ENCODE assay signal across 9 cellular contexts in the genomic region with DNA sequence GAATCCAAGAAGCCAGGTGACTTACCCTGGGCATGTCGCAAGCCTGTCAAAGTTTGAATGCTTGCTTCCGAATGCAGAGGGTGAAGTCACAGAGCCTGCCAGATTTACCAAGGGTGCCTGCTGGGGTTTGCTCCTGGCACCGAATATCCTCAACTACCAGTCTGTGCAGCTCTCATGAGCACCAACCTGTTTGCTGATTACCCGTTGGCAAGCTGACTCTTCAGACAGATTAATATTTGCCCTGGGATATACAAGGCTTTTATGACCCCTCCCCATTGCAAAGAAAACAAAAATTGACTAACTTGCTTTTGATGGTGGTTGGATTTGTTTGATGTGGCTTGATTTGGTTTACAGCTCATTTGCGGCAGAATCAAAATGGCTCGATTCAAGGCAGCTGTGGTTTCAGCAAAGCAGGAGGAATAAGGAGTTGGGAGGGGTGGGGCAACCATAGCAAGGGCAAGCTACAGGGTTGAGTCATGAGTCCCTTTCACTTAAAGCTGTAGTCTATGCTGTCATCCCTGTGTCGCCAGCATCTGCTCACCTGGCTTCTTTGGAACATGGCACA.
DNase-seq lines count a peak whose midpoint lies in the region; ATAC-seq and TF ChIP-seq lines count a peak whose summit lies in the region.
"Had no signal": no experiment of that assay in that cellular context is flagged by ENCODE, and none has a peak within 500 bp of the region (broad histone marks: within the 10 kb centered on the region; RNA-seq: fewer than 3 reads in every experiment).

No MANE protein-coding gene starts in this region.

- H3K36me3 Mint-ChIP-seq in type B pancreatic cell, result no peaks in the 10 kb centered on the region

- TF ChIP-seq CTCF in type B pancreatic cell (conservative IDR thresholded peaks at IDR 0.05), result no peak

- H3K4me1 Mint-ChIP-seq in type B pancreatic cell (ENCODE audit: unreplicated experiment), result no peaks in the 10 kb centered on the region

- H3K4me3 Mint-ChIP-seq in type B pancreatic cell, result no peak overlapping the region

- peaks cover 4% of the 10 kb centered on the region for H3K9me3 Mint-ChIP-seq in type B pancreatic cell

- peak; percentile 94 for ATAC-seq in stimulated activated naive CD8-positive, alpha-beta T cell treated with anti-CD3 and anti-CD28 coated beads, Interleukin-15, Interleukin-2, amounts not matched to agents 100 U/mL and 50 U/mL, for 24 hours
- ATAC-seq in HG03135 (IDR thresholded peaks at IDR 0.05; ENCODE audit: unreplicated experiment), result no peak

- H3K27me3 Mint-ChIP-seq in type B pancreatic cell, result no peaks in the 10 kb centered on the region

- peak; percentile 95 for DNase-seq in Jurkat, Clone E6-1 (ENCODE audit: low read depth, low spot score)
- DNase-seq in activated CD8-positive, alpha-beta memory T cell treated with anti-CD3 and anti-CD28 coated beads, Interleukin-2, amount 50 U/mL, for 4 hours, result peak; percentile 27
- DNase-seq in hepatic stellate cell (ENCODE audit: low spot score) (peak; percentile 11), type B pancreatic cell (ENCODE audit: extremely low spot score, unreplicated experiment) (no peak), NCI-H2171 treated with DMSO at 0.1 percent for 48 hours (lab: John Stamatoyannopoulos, UW) (no peak), Kasumi-1 (lab: John Stamatoyannopoulos, UW) (no peak)
- peak; percentile 45 for DNase-seq in stimulated activated naive CD8-positive, alpha-beta T cell treated with anti-CD3 and anti-CD28 coated beads, Interleukin-15, Interleukin-2, amounts not matched to agents 100 U/mL and 50 U/mL, for 24 hours
- DNase-seq: left cardiac atrium had no signal

- H3K4me3 ChIP-seq in Jurkat, Clone E6-1 (ENCODE audit: low read length), result no peak overlapping the region

- no peak overlapping the region for H3K27ac Mint-ChIP-seq in type B pancreatic cell

Comparison
In these comparisons a context has a peak if more than half of its experiments do, and no peak if none do; other contexts are left out.
1. DNase-seq: peak in Jurkat, Clone E6-1 (single experiment), activated CD8-positive, alpha-beta memory T cell treated with anti-CD3 and anti-CD28 coated beads, Interleukin-2, amount 50 U/mL, for 4 hours (single experiment), hepatic stellate cell (single experiment) and stimulated activated naive CD8-positive, alpha-beta T cell treated with anti-CD3 and anti-CD28 coated beads, Interleukin-15, Interleukin-2, amounts not matched to agents 100 U/mL and 50 U/mL, for 24 hours (single experiment); none in type B pancreatic cell (single experiment), NCI-H2171 treated with DMSO at 0.1 percent for 48 hours (single experiment) and Kasumi-1 (0 of 2).